1 cellular context compared by ENCODE assay signal in genomic region chr18:8232791-8233190, GRCh38.
TF ChIP-seq lines count a peak whose summit lies in the region.

No MANE protein-coding gene starts in this region.

TF ChIP-seq in H1, 55 proteins besides CTCF, POLR2A, EP300 and RAD21:
- TF ChIP-seq TAF1 (IDR thresholded peaks at IDR 0.05; ENCODE audit: low read depth, low read length): no peak
- TF ChIP-seq CEBPB (IDR thresholded peaks at IDR 0.05; ENCODE audit: low read depth, low read length): no peak
- no peak for TF ChIP-seq PHF8 (conservative IDR thresholded peaks at IDR 0.05; ENCODE audit: low read depth, low read length)
- no peak for TF ChIP-seq ASH2L (IDR thresholded peaks at IDR 0.05; ENCODE audit: low read length)
- no peak for TF ChIP-seq EZH2 (IDR thresholded peaks at IDR 0.05; ENCODE audit: low read depth, low read length, severe bottlenecking)
- no peak for TF ChIP-seq RXRA (IDR thresholded peaks at IDR 0.05; ENCODE audit: insufficient read depth, low read depth, low read length)
- no peak for TF ChIP-seq SIRT6 (IDR thresholded peaks at IDR 0.05; ENCODE audit: low read length)
- TF ChIP-seq ATF3 (IDR thresholded peaks at IDR 0.05; ENCODE audit: insufficient read depth, low read depth, low read length): no peak
- no peak for TF ChIP-seq BACH1 (IDR thresholded peaks at IDR 0.05; ENCODE audit: low read length)
- TF ChIP-seq BCL11A (IDR thresholded peaks at IDR 0.05; ENCODE audit: low read depth in 2 of 2, low read length in 2 of 2): no peak
- peak; percentile 65 for TF ChIP-seq NANOG (IDR thresholded peaks at IDR 0.05; ENCODE audit: insufficient read depth, low read depth, low read length, poor library complexity, severe bottlenecking)
- no peak for TF ChIP-seq SP1 (IDR thresholded peaks at IDR 0.05; ENCODE audit: low read depth, low read length)
- 0 out of 2 replicates have a peak, but pooled peaks have one; percentile 20 for TF ChIP-seq TEAD4 (IDR thresholded peaks at IDR 0.05; ENCODE audit: low read depth, low read length)
- TF ChIP-seq SP4 (IDR thresholded peaks at IDR 0.05; ENCODE audit: low read length): no peak
- TF ChIP-seq CTBP2 (IDR thresholded peaks at IDR 0.05; ENCODE audit: borderline replicate concordance, insufficient read depth, insufficient read length, low read length): no peak
- TF ChIP-seq SIN3A (conservative IDR thresholded peaks at IDR 0.05 in 1 of 2, IDR thresholded peaks at IDR 0.05 in 1 of 2; ENCODE audit: low read depth in 1 of 2, low read length in 2 of 2): no peak
- no peak for TF ChIP-seq CHD2 (IDR thresholded peaks at IDR 0.05; ENCODE audit: low read length)
- no peak for TF ChIP-seq FOSL1 (IDR thresholded peaks at IDR 0.05; ENCODE audit: insufficient read depth, low read depth, low read length)
- TF ChIP-seq CHD7 (IDR thresholded peaks at IDR 0.05; ENCODE audit: insufficient replicate concordance, low read length): no peak
- peak; percentile 61; the same call in 1 of the 2 replicates for TF ChIP-seq YY1 (IDR thresholded peaks at IDR 0.05; ENCODE audit: low read depth, low read length)
